In genomic region chr7:110839866-110840265, GRCh38 we compare ENCODE assay signal across 9 cellular contexts.
A peak's percentile ranks its signal among the peaks of the same experiment; 100 is the strongest.
DNase-seq lines count a peak whose midpoint lies in the region; ATAC-seq and TF ChIP-seq lines count a peak whose summit lies in the region.
"Had no signal": no experiment of that assay in that cellular context is flagged by ENCODE, and none has a peak within 500 bp of the region (broad histone marks: within the 10 kb centered on the region; RNA-seq: fewer than 3 reads in every experiment).

No MANE protein-coding gene starts in this region.

- H3K4me3 ChIP-seq in fibroblast of mammary gland (ENCODE audit: control insufficient read depth, low read depth, low read length): no peak overlapping the region

- DNase-seq in NCI-H2196 (lab: John Stamatoyannopoulos, UW; ENCODE audit: unreplicated experiment) (peak; percentile 34), NCI-H2196 treated with DMSO at 0.1 percent for 48 hours (lab: John Stamatoyannopoulos, UW; ENCODE audit: unreplicated experiment) (no peak), NCI-H69 (lab: John Stamatoyannopoulos, UW) (peak; percentile 98), fibroblast of mammary gland (ENCODE audit: low read depth) (peak; percentile 41), superior temporal gyrus (ENCODE audit: extremely low spot score) (peak; percentile 39), sciatic nerve (ENCODE audit: low spot score) (no peak)
- DNase-seq: activated B cell treated with CpG ODN at 0.5 μM for 24 hours had no signal

- no peak for TF ChIP-seq CTCF in fibroblast of mammary gland (conservative IDR thresholded peaks at IDR 0.05; ENCODE audit: control insufficient read depth, insufficient read depth, low read depth, low read length)

- intact Hi-C loops in sciatic nerve (cut with DNase I): no loop called here

- no peak for ATAC-seq in sciatic nerve
- ATAC-seq in GM21367 (IDR thresholded peaks at IDR 0.05; ENCODE audit: unreplicated experiment): no peak
- no peak for ATAC-seq in GM21390 (IDR thresholded peaks at IDR 0.05; ENCODE audit: unreplicated experiment)

Comparison
In these comparisons a context has a peak if more than half of its experiments do, and no peak if none do; other contexts are left out.
1. DNase-seq: peak in NCI-H2196 (single experiment), NCI-H69 (single experiment), fibroblast of mammary gland (single experiment) and superior temporal gyrus (single experiment); none in NCI-H2196 treated with DMSO at 0.1 percent for 48 hours (single experiment) and sciatic nerve (single experiment).